ENCODE assay signal across 8 cellular contexts in genomic region chr10:92965314-92965713, GRCh38.
DNase-seq lines count a peak whose midpoint lies in the region; ATAC-seq, FAIRE-seq and TF ChIP-seq lines count a peak whose summit lies in the region.

No MANE protein-coding gene starts in this region.

- no peak for ATAC-seq in CD8-positive, alpha-beta T cell
- no peak for ATAC-seq in HG02623 (IDR thresholded peaks at IDR 0.05; ENCODE audit: unreplicated experiment)

- POLR2A ChIA-PET in CD8-positive, alpha-beta T cell (lab: Charles Lee) = no interaction called here
- POLR2A ChIA-PET in HEK293 (lab: Yijun Ruan, JAX) = no interaction called here

- peak; percentile 78 for FAIRE-seq in small intestine (lab: Jason Lieb, UNC)

- no peak overlapping the region for H3K4me3 Mint-ChIP-seq in CD8-positive, alpha-beta T cell

- no peaks in the 10 kb centered on the region for H3K9me3 ChIP-seq in CD8-positive, alpha-beta T cell (ENCODE audit: low read length)
- no peaks in the 10 kb centered on the region for H3K9me3 ChIP-seq in HEK293 (ENCODE audit: control insufficient read depth, insufficient read depth, low read depth, low read length)
- H3K9me3 ChIP-seq in small intestine (ENCODE audit: control insufficient read depth, low read depth) = no peaks in the 10 kb centered on the region

- H3K4me3 ChIP-seq in CD8-positive, alpha-beta T cell (ENCODE audit: low read depth, low read length) = no peak overlapping the region
- H3K4me3 ChIP-seq in HEK293 (ENCODE audit: low read depth, low read length) = no peak overlapping the region
- H3K4me3 ChIP-seq in fibroblast of villous mesenchyme (ENCODE audit: low read depth, low read length) = peak overlapping the region; percentile 26
- no peak overlapping the region for H3K4me3 ChIP-seq in small intestine (ENCODE audit: low read depth in 1 of 2, low read length in 2 of 2)

- no peak for DNase-seq in CD8-positive, alpha-beta T cell
- DNase-seq in SK-N-DZ (ENCODE audit: low spot score) (peak; percentile 39), fibroblast of villous mesenchyme (ENCODE audit: low read depth) (peak; percentile 74), small intestine (peak; percentile 46), cardiac septum (ENCODE audit: low spot score) (no peak)
- no peak for DNase-seq in activated CD4-positive, alpha-beta T cell treated with anti-CD3 and anti-CD28 coated beads for 4 hours

- no peak overlapping the region for H3K27ac ChIP-seq in CD8-positive, alpha-beta T cell (ENCODE audit: low read depth, low read length)
- H3K27ac ChIP-seq in HEK293 (ENCODE audit: extremely low read depth, low read depth, low read length) (no peak overlapping the region), small intestine (ENCODE audit: low read depth in 1 of 2, low read length in 1 of 2) (no peak overlapping the region)

- intact Hi-C loops in CD8-positive, alpha-beta T cell (cut with DNase I, micrococcal nuclease) = loop anchor here in 1 of 2 experiments (5.0 kb wide), 1 partner anchor 387 kb away; no protein-coding TSS in a partner anchor
- intact Hi-C loops in cardiac septum (cut with DNase I) = no loop called here

- no peaks in the 10 kb centered on the region for H3K27me3 ChIP-seq in CD8-positive, alpha-beta T cell (ENCODE audit: insufficient read depth, low read length)
- H3K27me3 ChIP-seq in small intestine (ENCODE audit: control insufficient read depth in 2 of 2, insufficient read depth in 2 of 2, low read length in 2 of 2) = no peaks in the 10 kb centered on the region

- peaks cover 13% of the 10 kb centered on the region for H3K36me3 Mint-ChIP-seq in CD8-positive, alpha-beta T cell

- H3K9me3 Mint-ChIP-seq in CD8-positive, alpha-beta T cell = no peaks in the 10 kb centered on the region

- CTCF ChIA-PET in CD8-positive, alpha-beta T cell (lab: Charles Lee) = interaction anchor here (0.8 to 1.5 kb wide), 8 partner anchors 11 to 392 kb away, joined by 3 to 6 read pairs (median 3); no protein-coding TSS in a partner anchor
- CTCF ChIA-PET in HEK293 (lab: Yijun Ruan, JAX) = interaction anchor here (0.6 to 2.8 kb wide), 34 partner anchors 10 to 1311 kb away, joined by 3 to 29 read pairs (median 4); partner anchors contain the start of gene MYOF

- no peaks in the 10 kb centered on the region for H3K4me1 Mint-ChIP-seq in CD8-positive, alpha-beta T cell (ENCODE audit: low read depth)

- H3K27ac Mint-ChIP-seq in CD8-positive, alpha-beta T cell = no peak overlapping the region

- WGBS in small intestine, 3 donors = 58 to 73% (median 63%) methylated on average over 2 of the region's 2 CpGs

- peaks cover 4% of the 10 kb centered on the region for H3K36me3 ChIP-seq in CD8-positive, alpha-beta T cell (ENCODE audit: insufficient read depth, low read length)
- no peaks in the 10 kb centered on the region; a peak in 1 of 3 replicates for H3K36me3 ChIP-seq in HEK293 (ENCODE audit: control insufficient read depth in 2 of 2, insufficient read depth in 1 of 2, low read length in 2 of 2)
- H3K36me3 ChIP-seq in small intestine (ENCODE audit: control insufficient read depth in 2 of 2, insufficient read depth in 2 of 2, low read length in 2 of 2) = no peaks in the 10 kb centered on the region

- peak; percentile 60 for TF ChIP-seq CTCF in CD8-positive, alpha-beta T cell (IDR thresholded peaks at IDR 0.05)
- TF ChIP-seq CTCF in HEK293 (tag by site-specific recombination; IDR thresholded peaks at IDR 0.05) (no peak), fibroblast of villous mesenchyme (IDR thresholded peaks at IDR 0.05; ENCODE audit: insufficient read depth, low read depth, low read length) (peak; percentile 56)

- H3K4me1 ChIP-seq in CD8-positive, alpha-beta T cell (ENCODE audit: insufficient read depth, low read length) = no peaks in the 10 kb centered on the region
- no peaks in the 10 kb centered on the region for H3K4me1 ChIP-seq in HEK293 (ENCODE audit: control insufficient read depth, insufficient read depth, low read length)
- no peaks in the 10 kb centered on the region for H3K4me1 ChIP-seq in small intestine (ENCODE audit: control insufficient read depth in 2 of 2, insufficient read depth in 1 of 2, low read depth in 1 of 2, low read length in 1 of 2)

- no peaks in the 10 kb centered on the region for H3K27me3 Mint-ChIP-seq in CD8-positive, alpha-beta T cell (ENCODE audit: low read depth)

TF ChIP-seq in HEK293, 187 proteins besides CTCF, POLR2A, EP300 and RAD21:
- TF ChIP-seq ZNF660 (tag by site-specific recombination; IDR thresholded peaks at IDR 0.05) (0 out of 2 replicates have a peak, but pooled peaks have one; percentile 15), ZNF654 (tag by site-specific recombination; IDR thresholded peaks at IDR 0.05; ENCODE audit: low read depth) (peak; percentile 63), ZNF248 (tag by site-specific recombination; IDR thresholded peaks at IDR 0.05) (no peak)
TF ChIP-seq in HEK293: peak in this region for 2.

Comparison
In these comparisons a context has a peak if more than half of its experiments do, and no peak if none do; other contexts are left out.
1. DNase-seq: peak in SK-N-DZ (single experiment), fibroblast of villous mesenchyme (single experiment) and small intestine (single experiment); none in CD8-positive, alpha-beta T cell (0 of 7), activated CD4-positive, alpha-beta T cell treated with anti-CD3 and anti-CD28 coated beads for 4 hours (0 of 2) and cardiac septum (single experiment).